1 cellular context compared by ENCODE assay signal in genomic region chr16:87173294-87173883, GRCh38.
TF ChIP-seq lines count a peak whose summit lies in the region.

No MANE protein-coding gene starts in this region.

TF ChIP-seq in WTC11, 78 proteins besides CTCF, POLR2A, EP300 and RAD21 (continued from another document):
- TF ChIP-seq HMGXB4 (CRISPR knock-in tag; IDR thresholded peaks at IDR 0.05) = no peak
- no peak for TF ChIP-seq FOXP1 (CRISPR knock-in tag; IDR thresholded peaks at IDR 0.05; ENCODE audit: borderline replicate concordance)
